8 cellular contexts compared by ENCODE assay signal in genomic region chr1:16534829-16535456, GRCh38. TPM values are rescaled to one million over a fixed set of nuclear protein-coding genes. Genes with fewer than 3 reads are reported as not detected.
DNase-seq lines count a peak whose midpoint lies in the region; TF ChIP-seq lines count a peak whose summit lies in the region.
"Not testable (repeated sequence)": the region's sequence is repeated elsewhere in the genome, so short reads cannot be mapped to it uniquely, and the experiment has no call there.

No MANE protein-coding gene starts in this region.

- peaks cover 10% of the 10 kb centered on the region for H3K4me1 Mint-ChIP-seq in mesothelial cell of epicardium
- not testable (repeated sequence) for H3K4me1 Mint-ChIP-seq in type B pancreatic cell (ENCODE audit: unreplicated experiment)

- H3K9me3 ChIP-seq in cardiac muscle cell (ENCODE audit: low read depth); skeletal muscle satellite cell (replicated peaks; ENCODE audit: low read length): not testable (repeated sequence)

- TF ChIP-seq CTCF in cardiac muscle cell (IDR thresholded peaks at IDR 0.05; ENCODE audit: low read depth, low read length); mesothelial cell of epicardium (IDR thresholded peaks at IDR 0.05; ENCODE audit: unreplicated experiment); type B pancreatic cell (conservative IDR thresholded peaks at IDR 0.05): not testable (repeated sequence)

- peak overlapping the region; percentile 42 for H3K4me2 ChIP-seq in skeletal muscle satellite cell (ENCODE audit: low read length)

- H3K4me3 Mint-ChIP-seq in mesothelial cell of epicardium (peak overlapping the region; percentile 82), type B pancreatic cell (peak overlapping the region; percentile 90)

- H3K9ac ChIP-seq in skeletal muscle satellite cell (ENCODE audit: low read depth, low read length) = not testable (repeated sequence)

- DNase-seq in EL (peak; percentile 86), NCI-H226 (peak; percentile 17), caudate nucleus (lab: John Stamatoyannopoulos, UW) (peak in 44 of 61 donors; percentile 10 to 83 (median 46)), cardiac muscle cell (ENCODE audit: low read depth in 1 of 2, low spot score in 1 of 2) (peak; percentile 34 to 44), mesothelial cell of epicardium (ENCODE audit: low spot score in 2 of 2, unreplicated experiment in 2 of 2) (peak; percentile 41 to 84), type B pancreatic cell (ENCODE audit: extremely low spot score, unreplicated experiment) (peak; percentile 85)
- peak; percentile 56 to 81 (median 60) for DNase-seq in activated CD8-positive, alpha-beta memory T cell treated with anti-CD3 and anti-CD28 coated beads for 48 hours (ENCODE audit: low read depth in 2 of 3, low spot score in 2 of 3)

- H3K4me3 ChIP-seq in cardiac muscle cell = peak overlapping the region; percentile 17
- not testable (repeated sequence) for H3K4me3 ChIP-seq in skeletal muscle satellite cell (ENCODE audit: low read length)

- H3K27me3 ChIP-seq in cardiac muscle cell = not testable (repeated sequence)
- H3K27me3 ChIP-seq in skeletal muscle satellite cell (ENCODE audit: control insufficient read depth, insufficient read depth, low read length) = peaks cover 11% of the 10 kb centered on the region

- not testable (repeated sequence) for H3K36me3 Mint-ChIP-seq in mesothelial cell of epicardium, type B pancreatic cell

- H3K27ac ChIP-seq in caudate nucleus (ENCODE audit: low read depth, low read length); cardiac muscle cell: not testable (repeated sequence)

- not testable (repeated sequence) for H3K4me1 ChIP-seq in cardiac muscle cell (ENCODE audit: low read depth); skeletal muscle satellite cell (ENCODE audit: control insufficient read depth, insufficient read depth, low read length)

- not testable (repeated sequence) for H3K36me3 ChIP-seq in cardiac muscle cell; skeletal muscle satellite cell (ENCODE audit: insufficient read depth, low read length)

- H3K9me3 Mint-ChIP-seq in mesothelial cell of epicardium, type B pancreatic cell: not testable (repeated sequence)

- H3K27me3 Mint-ChIP-seq in mesothelial cell of epicardium (ENCODE audit: low read depth) = peaks cover 44% of the 10 kb centered on the region
- H3K27me3 Mint-ChIP-seq in type B pancreatic cell = peaks cover 49% of the 10 kb centered on the region

- H3K27ac Mint-ChIP-seq in mesothelial cell of epicardium = not testable (repeated sequence)
- H3K27ac Mint-ChIP-seq in type B pancreatic cell = peak overlapping the region; percentile 69

RNA-seq across cellular contexts. Expression of gene RNU1-1, which starts 20.9 kb away (rescaled TPM):
- under 0.01 TPM in 2 replicates for total RNA-seq in cardiac muscle cell
- polyA plus RNA-seq in cardiac muscle cell = 3.8 TPM in 1 of 2 replicates, not detected in the other
- 3,774 to 3,945 TPM (median 3,937 TPM) in 3 replicates for total RNA-seq in mesothelial cell of epicardium
- under 0.01 TPM in 2 replicates for total RNA-seq in skeletal muscle satellite cell (2012; rRNA removed)
- 2,993 and 3,564 TPM in 2 replicates for total RNA-seq in type B pancreatic cell (ENCODE audit: low replicate concordance)

Comparison
In these comparisons a context has a peak if more than half of its experiments do, and no peak if none do; other contexts are left out.
1. DNase-seq: peak in every context shown above with its lines; median percentile 86 in EL; 85 in type B pancreatic cell; 62 in mesothelial cell of epicardium; 60 in activated CD8-positive, alpha-beta memory T cell treated with anti-CD3 and anti-CD28 coated beads for 48 hours; 46 in caudate nucleus; 39 in cardiac muscle cell; 17 in NCI-H226.
2. RNA of gene RNU1-1, which starts 20.9 kb away (total RNA-seq): 3,774 to 3,945 TPM in mesothelial cell of epicardium and 2,993 to 3,564 TPM in type B pancreatic cell; under 0.01 TPM in cardiac muscle cell; every median in the first group is over 1,000 times any median in the second.